1 cellular context compared by ENCODE assay signal in the genomic region with DNA sequence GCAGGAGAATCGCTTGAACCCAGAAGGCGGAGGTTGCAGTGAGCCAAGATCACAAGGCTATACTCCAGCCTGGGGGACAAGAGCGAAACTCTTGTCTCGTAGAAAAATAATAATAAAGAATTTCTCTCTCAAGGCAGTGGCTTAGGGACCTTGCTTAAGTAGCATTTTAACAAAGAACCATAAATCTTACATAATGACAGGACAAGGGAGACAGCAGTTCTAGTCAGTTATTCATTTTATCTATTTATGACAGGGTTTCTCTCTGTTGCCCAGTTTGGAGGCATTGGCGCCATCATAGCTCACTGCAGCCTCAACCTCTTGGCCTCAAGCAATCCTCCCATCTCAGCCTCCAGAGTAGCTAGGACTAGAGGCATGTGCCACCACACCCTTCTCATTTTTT.
TF ChIP-seq lines count a peak whose summit lies in the region.

No MANE protein-coding gene starts in this region.

TF ChIP-seq in H1, 55 proteins besides CTCF, POLR2A, EP300 and RAD21:
- TF ChIP-seq HDAC6 (IDR thresholded peaks at IDR 0.05; ENCODE audit: low read depth, low read length) (no peak), RNF2 (IDR thresholded peaks at IDR 0.05; ENCODE audit: borderline replicate concordance, low read depth, low read length, missing control alignments, poor library complexity, severe bottlenecking) (no peak), JUN (IDR thresholded peaks at IDR 0.05; ENCODE audit: low read depth, low read length) (no peak), CREB1 (IDR thresholded peaks at IDR 0.05) (no peak), CBX5 (IDR thresholded peaks at IDR 0.05; ENCODE audit: low read depth, low read length) (no peak), SIN3A (conservative IDR thresholded peaks at IDR 0.05 in 1 of 2, IDR thresholded peaks at IDR 0.05 in 1 of 2; ENCODE audit: low read depth in 1 of 2, low read length in 2 of 2) (no peak), RFX5 (IDR thresholded peaks at IDR 0.05; ENCODE audit: borderline replicate concordance, low read depth, low read length) (no peak), GABPA (IDR thresholded peaks at IDR 0.05; ENCODE audit: borderline replicate concordance, insufficient read depth, low read length) (no peak), EZH2 (IDR thresholded peaks at IDR 0.05; ENCODE audit: low read depth, low read length, severe bottlenecking) (no peak), POU5F1 (IDR thresholded peaks at IDR 0.05; ENCODE audit: low read depth, low read length) (no peak), TBP (IDR thresholded peaks at IDR 0.05; ENCODE audit: low read depth, low read length) (no peak), SRF (IDR thresholded peaks at IDR 0.05; ENCODE audit: low read depth, low read length) (no peak), RXRA (IDR thresholded peaks at IDR 0.05; ENCODE audit: insufficient read depth, low read depth, low read length) (no peak), RBBP5 (IDR thresholded peaks at IDR 0.05; ENCODE audit: borderline replicate concordance, low read depth, low read length) (no peak), KDM4A (IDR thresholded peaks at IDR 0.05; ENCODE audit: low read depth, low read length, severe bottlenecking) (no peak), TAF1 (IDR thresholded peaks at IDR 0.05; ENCODE audit: low read depth, low read length) (no peak), SUZ12 (IDR thresholded peaks at IDR 0.05; ENCODE audit: low read length) (no peak)
